In the genomic region with DNA sequence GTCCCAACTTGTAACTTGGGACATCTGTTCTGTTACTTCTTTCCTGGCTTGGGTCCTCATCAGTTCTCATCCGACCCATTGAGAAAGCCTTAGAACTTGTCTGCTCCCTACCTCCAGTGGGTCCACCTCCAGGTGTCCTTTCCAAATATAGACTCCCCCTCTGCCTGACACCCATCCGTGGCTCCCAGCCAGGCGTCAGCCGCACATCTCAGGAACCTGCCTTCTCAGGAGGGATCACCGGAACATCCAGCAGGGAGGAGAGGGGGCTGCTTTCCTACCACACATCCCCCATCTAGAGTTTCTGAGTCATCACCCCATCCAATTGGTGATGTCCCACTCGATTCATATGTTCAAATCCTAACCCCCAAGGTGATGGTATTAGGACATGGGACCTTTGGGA, we compare ENCODE assay signal across 9 cellular contexts. TPM values are rescaled to one million over a fixed set of nuclear protein-coding genes. Genes with fewer than 3 reads are reported as not detected.
"Had no signal": no experiment of that assay in that cellular context is flagged by ENCODE, and none has a peak within 500 bp of the region (broad histone marks: within the 10 kb centered on the region; RNA-seq: fewer than 3 reads in every experiment).

No MANE protein-coding gene starts in this region.

- H2AFZ ChIP-seq: GM23248 had no signal

- H3K4me3 ChIP-seq: GM23248, HAP-1 had no signal

- H3K9ac ChIP-seq: GM23248 had no signal

- DNase-seq: GM23248, GOT3, H7, IMR-90 had no signal

- FAIRE-seq: HTR-8/SVneo had no signal

- H3K9me3 ChIP-seq: HAP-1 had no signal

- H3K27ac ChIP-seq: GM23248 had no signal

- ATAC-seq: HCT116 had no signal

- H3K36me3 ChIP-seq: HAP-1 had no signal

RNA-seq across cellular contexts. Expression of gene C11orf91, which starts 36.5 kb away (rescaled TPM):
- total RNA-seq: GM23248, H4, H7, HT-29, IMR-90 had no signal
